34 cellular contexts compared by ENCODE assay signal in genomic region chr2:74921236-74921736, GRCh38. TPM values are rescaled to one million over a fixed set of nuclear protein-coding genes. Genes with fewer than 3 reads are reported as not detected.
DNase-seq lines count a peak whose midpoint lies in the region; ATAC-seq, FAIRE-seq and TF ChIP-seq lines count a peak whose summit lies in the region.
"Had no signal": no experiment of that assay in that cellular context is flagged by ENCODE, and none has a peak within 500 bp of the region (broad histone marks: within the 10 kb centered on the region; RNA-seq: fewer than 3 reads in every experiment).

No MANE protein-coding gene starts in this region.

- dilution Hi-C loops in IMR-90 (cut with HindIII; ENCODE audit: low sequenced_read_pairs, unreplicated experiment), result no loop called here

- H3K4me3 ChIP-seq in IMR-90 (ENCODE audit: insufficient read depth, low read depth, low read length), result no peak overlapping the region
- H3K4me3 ChIP-seq: ascending aorta, BLaER1, cardiac muscle cell, colonic mucosa, heart right ventricle, Peyer's patch, tibial nerve had no signal

- H3K36me3 Mint-ChIP-seq in WTC11 (no peaks in the 10 kb centered on the region), neural crest cell (ENCODE audit: low read depth) (no peaks in the 10 kb centered on the region)
- H3K36me3 Mint-ChIP-seq: activated naive CD8-positive, alpha-beta T cell treated with anti-CD3 and anti-CD28 coated beads, Interleukin-2, amount 10 ng/mL, durations not matched to agents 7 days and 5 days; naive B cell had no signal

- no peak overlapping the region for H3K4ac ChIP-seq in IMR-90 (ENCODE audit: low read depth, low read length)

- no peak overlapping the region for H2BK5ac ChIP-seq in IMR-90 (ENCODE audit: low read depth, low read length, poor library complexity, severe bottlenecking)

- no peak overlapping the region for H2AK9ac ChIP-seq in IMR-90 (replicated peaks; ENCODE audit: low read depth, low read length, poor library complexity)

- no peak overlapping the region for H2BK20ac ChIP-seq in IMR-90 (ENCODE audit: low read depth, low read length)

- H3K18ac ChIP-seq in IMR-90 (ENCODE audit: low read depth, low read length), result no peak overlapping the region

- TF ChIP-seq CTCF in GM12872 (IDR thresholded peaks at IDR 0.05; ENCODE audit: insufficient read depth, low read depth, low read length) (0 out of 3 replicates have a peak, but pooled peaks have one; percentile 2), IMR-90 (conservative IDR thresholded peaks at IDR 0.05; ENCODE audit: low read depth, low read length) (no peak), WTC11 (IDR thresholded peaks at IDR 0.05) (no peak), neural crest cell (conservative IDR thresholded peaks at IDR 0.05) (no peak)

- H3K4me1 Mint-ChIP-seq in WTC11 (no peaks in the 10 kb centered on the region), neural crest cell (peaks cover 10% of the 10 kb centered on the region)

- no TSS peak for BruUV-seq in IMR-90 (replicated peaks; lab: Mats Ljungman, UMichigan)

- no peak for TF ChIP-seq POLR2A in IMR-90 (IDR thresholded peaks at IDR 0.05; ENCODE audit: low read depth, low read length)

- H2AFZ ChIP-seq in IMR-90 (replicated peaks; ENCODE audit: low read length, poor library complexity), result peak overlapping the region; percentile 16

- peaks cover 13% of the 10 kb centered on the region for H3K9me1 ChIP-seq in IMR-90 (ENCODE audit: insufficient read depth, low read length)

- no peak for TF ChIP-seq RAD21 in IMR-90 (IDR thresholded peaks at IDR 0.05; ENCODE audit: low read length)

- FAIRE-seq in frontal cortex (lab: Jason Lieb, UNC), result no peak
- FAIRE-seq: HTR-8/SVneo had no signal

- H4K91ac ChIP-seq in IMR-90 (ENCODE audit: insufficient read depth, low read depth, low read length), result no peak overlapping the region

- H3K4me3 Mint-ChIP-seq in WTC11 (no peak overlapping the region), neural crest cell (peak overlapping the region; percentile 17)
- H3K4me3 Mint-ChIP-seq: activated naive CD8-positive, alpha-beta T cell treated with anti-CD3 and anti-CD28 coated beads, Interleukin-2, amount 10 ng/mL, durations not matched to agents 7 days and 5 days; activated T-cell treated with anti-CD3 and anti-CD28 coated beads, Interleukin-2, amount 50 U/mL, for 4 hours had no signal

- H3K4me1 ChIP-seq in IMR-90 (ENCODE audit: control insufficient read depth, insufficient read depth, low read length), result peaks cover 11% of the 10 kb centered on the region
- H3K4me1 ChIP-seq: ascending aorta, colonic mucosa, Peyer's patch had no signal

- intact Hi-C loops in IMR-90 (cut with micrococcal nuclease), result no loop called here

- H3K27ac Mint-ChIP-seq in WTC11 (no peak overlapping the region), neural crest cell (ENCODE audit: unreplicated experiment) (no peak overlapping the region)
- H3K27ac Mint-ChIP-seq: activated naive CD8-positive, alpha-beta T cell treated with anti-CD3 and anti-CD28 coated beads, Interleukin-2, amount 10 ng/mL, durations not matched to agents 7 days and 5 days had no signal

- H4K8ac ChIP-seq in IMR-90 (ENCODE audit: low read depth in 2 of 2, low read length in 2 of 2), result no peak overlapping the region

- ATAC-seq in IMR-90 (ENCODE audit: low read depth) (no peak), WTC11 (0 out of 2 replicates have a peak, but pooled peaks have one; percentile 15), GM21390 (IDR thresholded peaks at IDR 0.05; ENCODE audit: unreplicated experiment) (no peak)
- ATAC-seq: activated T-cell treated with anti-CD3 and anti-CD28 coated beads, Interleukin-2, amount 50 U/mL, for 4 hours; heart right ventricle had no signal

- DNase-seq in IMR-90 (no peak), WTC11 (ENCODE audit: low spot score) (no peak), neural crest cell (ENCODE audit: low read depth, low spot score) (no peak), frontal cortex (ENCODE audit: low spot score in 2 of 2) (no peak), medulla oblongata (ENCODE audit: extremely low spot score) (no peak)
- DNase-seq: activated CD4-positive, alpha-beta T cell treated with anti-CD3 and anti-CD28 coated beads, Interleukin-2, amount 50 U/mL, for 1 hour; activated gamma-delta T cell; activated naive CD8-positive, alpha-beta T cell treated with anti-CD3 and anti-CD28 coated beads, Interleukin-2, amount 10 ng/mL, durations not matched to agents 7 days and 5 days; activated T-cell treated with anti-CD3 and anti-CD28 coated beads, Interleukin-2, amount 50 U/mL, for 4 hours; colonic mucosa; effector CD8-positive, alpha-beta T cell; GDM1; heart right ventricle; kidney glomerular epithelial cell; midbrain; MV-4-11; naive B cell; NCI-H1694; NCI-H446; NCI-H748 treated with DMSO at 0.1 percent for 48 hours; Peyer's patch; SHP77 treated with DMSO at 0.1 percent for 48 hours; stimulated activated CD4-positive, alpha-beta T cell treated with anti-CD3 and anti-CD28 coated beads, Interleukin-4, amount 100 ng/mL, for 24 hours; SW 1271; T-helper 9 cell had no signal

- H3K27ac ChIP-seq in IMR-90 (ENCODE audit: insufficient read depth, low read length), result no peak overlapping the region
- H3K27ac ChIP-seq: ascending aorta, BLaER1, cardiac muscle cell, colonic mucosa, heart right ventricle, KMS-11, Peyer's patch, tibial nerve, VCaP had no signal

- WGBS in IMR-90 (ENCODE audit: extremely low coverage in 2 of 2, insufficient read length in 1 of 2), 2 experiments, result 100% methylated on average over 1 of the region's 2 CpGs; no CpG with 5 or more reads in 1 of the 2 experiments

- no peak overlapping the region for H3K23ac ChIP-seq in IMR-90 (ENCODE audit: low read depth, low read length)

- in situ Hi-C loops in IMR-90 (cut with MboI; ENCODE audit: low sequenced_read_pairs), result loop anchor here (25.0 kb wide), 1 partner anchor 691 kb away; no protein-coding TSS in a partner anchor

- CTCF ChIA-PET in IMR-90 (lab: Yijun Ruan, JAX), result interaction anchor here (0.6 kb wide), 1 partner anchor 302 kb away, joined by 3 read pairs; no protein-coding TSS in a partner anchor
- CTCF ChIA-PET in WTC11 (lab: Charles Lee), result interaction anchor here (0.8 to 3.1 kb wide), 7 partner anchors 12 to 153 kb away, joined by 3 to 13 read pairs (median 4); no protein-coding TSS in a partner anchor

- H4K20me1 ChIP-seq in IMR-90 (ENCODE audit: insufficient read depth, low read length), result no peaks in the 10 kb centered on the region
- H4K20me1 ChIP-seq: BLaER1 had no signal

- no peak overlapping the region for H2AK5ac ChIP-seq in IMR-90 (ENCODE audit: low read depth, low read length)

- H3K9ac ChIP-seq in IMR-90 (ENCODE audit: low read depth, low read length), result no peak overlapping the region
- H3K9ac ChIP-seq: BLaER1, KMS-11 had no signal

- H3K9me3 Mint-ChIP-seq in WTC11 (no peaks in the 10 kb centered on the region), neural crest cell (no peaks in the 10 kb centered on the region)
- H3K9me3 Mint-ChIP-seq: activated naive CD8-positive, alpha-beta T cell treated with anti-CD3 and anti-CD28 coated beads, Interleukin-2, amount 10 ng/mL, durations not matched to agents 7 days and 5 days; activated T-cell treated with anti-CD3 and anti-CD28 coated beads, Interleukin-2, amount 50 U/mL, for 4 hours had no signal

- H3K27me3 Mint-ChIP-seq in WTC11 (ENCODE audit: low read depth) (peaks cover 16% of the 10 kb centered on the region), neural crest cell (ENCODE audit: low read depth) (peaks cover 11% of the 10 kb centered on the region)

- no peak overlapping the region for H3K4me2 ChIP-seq in IMR-90 (ENCODE audit: low read depth, low read length)
- H3K4me2 ChIP-seq: BLaER1, KMS-11 had no signal

- no peak overlapping the region for H2BK120ac ChIP-seq in IMR-90 (ENCODE audit: low read depth, low read length)

- H2BK15ac ChIP-seq in IMR-90 (ENCODE audit: low read depth, low read length), result no peak overlapping the region

- H3K14ac ChIP-seq in IMR-90 (replicated peaks; ENCODE audit: low read depth, low read length), result no peak overlapping the region

- no peaks in the 10 kb centered on the region for H3K9me3 ChIP-seq in IMR-90 (ENCODE audit: control insufficient read depth, insufficient read depth, low read length)
- H3K9me3 ChIP-seq: ascending aorta, BLaER1, colonic mucosa, heart right ventricle, Peyer's patch had no signal

- H4K5ac ChIP-seq in IMR-90 (ENCODE audit: low read depth, low read length), result no peak overlapping the region

- no peak overlapping the region for H3K56ac ChIP-seq in IMR-90 (ENCODE audit: extremely low read depth, insufficient read depth, low read length)

- H3K27me3 ChIP-seq in IMR-90 (ENCODE audit: control insufficient read depth, insufficient read depth, low read length), result no peaks in the 10 kb centered on the region
- H3K27me3 ChIP-seq: ascending aorta, BLaER1, cardiac muscle cell, colonic mucosa, Peyer's patch had no signal

- POLR2A ChIA-PET in IMR-90 (lab: Charles Lee; ENCODE audit: unreplicated experiment), result no interaction called here
- POLR2A ChIA-PET in WTC11 (lab: Charles Lee), result no interaction called here

- H3K36me3 ChIP-seq in IMR-90 (ENCODE audit: control insufficient read depth, insufficient read depth, low read length), result no peaks in the 10 kb centered on the region
- H3K36me3 ChIP-seq: ascending aorta, BLaER1, cardiac muscle cell, colonic mucosa, heart right ventricle, Peyer's patch, tibial nerve had no signal

- peaks cover 0 to 13% of the 10 kb centered on the region in 2 experiments; a peak in 1 of 4 replicates for H3K79me1 ChIP-seq in IMR-90 (ENCODE audit: low read depth in 1 of 2, low read length in 2 of 2)

TF ChIP-seq in IMR-90, 13 proteins besides CTCF, POLR2A, EP300 and RAD21 (continues in another document):
- TF ChIP-seq RCOR1 (IDR thresholded peaks at IDR 0.05; ENCODE audit: insufficient replicate concordance, low read length) (no peak), NFE2L2 (IDR thresholded peaks at IDR 0.05; ENCODE audit: low read depth, low read length) (no peak), CHD1 (IDR thresholded peaks at IDR 0.05; ENCODE audit: low read depth, low read length) (no peak), RFX5 (IDR thresholded peaks at IDR 0.05; ENCODE audit: low read depth, low read length) (no peak), BHLHE40 (IDR thresholded peaks at IDR 0.05; ENCODE audit: low read depth, low read length) (no peak)

TF ChIP-seq in WTC11, 78 proteins besides CTCF, POLR2A, EP300 and RAD21:
- TF ChIP-seq ZNF232 (CRISPR knock-in tag; IDR thresholded peaks at IDR 0.05) (no peak), ZNF317 (CRISPR knock-in tag; IDR thresholded peaks at IDR 0.05; ENCODE audit: borderline replicate concordance, low read depth) (peak; percentile 79)

RNA-seq across cellular contexts. Expression of gene POLE4, which starts 37.2 kb away (rescaled TPM):
- total RNA-seq in IMR-90 (2012; rRNA removed) (9.0 and 16.7 TPM in 2 replicates), WTC11 (2021) (31.5 to 36.4 TPM (median 35.2 TPM) in 3 replicates), neural crest cell (49.3 and 49.6 TPM in 2 replicates), frontal cortex (17.1 TPM)
- 23.9 and 31.2 TPM in 2 replicates for polyA plus RNA-seq in IMR-90 (2012; rRNA removed)
- 30.6 and 56.2 TPM in 2 replicates for polyA plus RNA-seq in IMR-90 (2012; cell fraction: cytosol; rRNA removed)
- 8.1 and 15.7 TPM in 2 replicates for polyA plus RNA-seq in IMR-90 (2012; cell fraction: nucleus; rRNA removed; ENCODE audit: low replicate concordance)
